Comparison of ENCODE assay signal across 25 cellular contexts in genomic region chr2:39022642-39023230, GRCh38.
DNase-seq lines count a peak whose midpoint lies in the region; ATAC-seq and TF ChIP-seq lines count a peak whose summit lies in the region.
"Had no signal": no experiment of that assay in that cellular context is flagged by ENCODE, and none has a peak within 500 bp of the region (broad histone marks: within the 10 kb centered on the region; RNA-seq: fewer than 3 reads in every experiment).

No MANE protein-coding gene starts in this region.

- intact Hi-C loops in MCF 10A (cut with micrococcal nuclease) = no loop called here
- intact Hi-C loops in breast epithelium (cut with DNase I; ENCODE audit: low total_unique reads) = no loop called here
- intact Hi-C loops in activated CD4-positive, alpha-beta memory T cell treated with anti-CD3 and anti-CD28 coated beads for 36 hours (cut with micrococcal nuclease) = no loop called here

- POLR2A ChIA-PET in MCF 10A (lab: Yijun Ruan, JAX) = no interaction called here
- POLR2A ChIA-PET in HEK293 (lab: Yijun Ruan, JAX) = no interaction called here
- POLR2A ChIA-PET in activated CD4-positive, alpha-beta memory T cell treated with anti-CD3 and anti-CD28 coated beads for 36 hours (lab: Charles Lee) = no interaction called here

- TSS peak; percentile 56 for BruUV-seq in MCF 10A (replicated peaks; lab: Mats Ljungman, UMichigan)

- CTCF ChIA-PET in MCF 10A (lab: Yijun Ruan, JAX) (no interaction called here), HEK293 (lab: Yijun Ruan, JAX) (no interaction called here)
- CTCF ChIA-PET in activated CD4-positive, alpha-beta memory T cell treated with anti-CD3 and anti-CD28 coated beads for 36 hours (lab: Charles Lee) = interaction anchor here (0.6 kb wide), 1 partner anchor 170 kb away, joined by 3 read pairs; no protein-coding TSS in a partner anchor

- no peaks in the 10 kb centered on the region for H3K27me3 ChIP-seq in breast epithelium
- H3K27me3 ChIP-seq in endocrine pancreas (ENCODE audit: control insufficient read depth, insufficient read depth, low read length) = no peaks in the 10 kb centered on the region
- H3K27me3 ChIP-seq in thoracic aorta (replicated peaks; ENCODE audit: insufficient read depth) = no peaks in the 10 kb centered on the region
- H3K27me3 ChIP-seq: spleen had no signal

- no peak overlapping the region for H3K9ac ChIP-seq in endocrine pancreas (ENCODE audit: control insufficient read depth, insufficient read depth, low read length)
- H3K9ac ChIP-seq: KMS-11 had no signal

- no peak for TF ChIP-seq POLR2A in breast epithelium (IDR thresholded peaks at IDR 0.05)

- peaks cover 5% of the 10 kb centered on the region for H3K36me3 Mint-ChIP-seq in MCF 10A (ENCODE audit: insufficient read depth, unreplicated experiment)
- peaks cover 7% of the 10 kb centered on the region for H3K36me3 Mint-ChIP-seq in activated CD4-positive, alpha-beta memory T cell treated with anti-CD3 and anti-CD28 coated beads for 36 hours

- H3K4me3 Mint-ChIP-seq in MCF 10A (ENCODE audit: unreplicated experiment) = no peak overlapping the region
- H3K4me3 Mint-ChIP-seq in activated CD4-positive, alpha-beta memory T cell treated with anti-CD3 and anti-CD28 coated beads for 36 hours = no peak overlapping the region
- H3K4me3 Mint-ChIP-seq: activated CD4-positive, alpha-beta memory T cell treated with anti-CD3 and anti-CD28 coated beads, Interleukin-2, amount 10 ng/mL, durations not matched to agents 7 days and 5 days; activated T-cell treated with anti-CD3 and anti-CD28 coated beads, Interleukin-2, amount 50 U/mL, for 4 hours had no signal

- H3K27ac ChIP-seq in breast epithelium (no peak overlapping the region), HEK293 (ENCODE audit: extremely low read depth, low read depth, low read length) (no peak overlapping the region), thoracic aorta (peak overlapping the region; percentile 33 to 54)
- H3K27ac ChIP-seq: KMS-11, RWPE1, spleen had no signal

- no peaks in the 10 kb centered on the region for H3K4me1 Mint-ChIP-seq in MCF 10A (ENCODE audit: insufficient read depth, unreplicated experiment)
- H3K4me1 Mint-ChIP-seq in activated CD4-positive, alpha-beta memory T cell treated with anti-CD3 and anti-CD28 coated beads for 36 hours (ENCODE audit: low read depth) = peaks cover 3% of the 10 kb centered on the region

- H3K9me3 ChIP-seq in breast epithelium = no peaks in the 10 kb centered on the region
- H3K9me3 ChIP-seq in HEK293 (ENCODE audit: control insufficient read depth, insufficient read depth, low read depth, low read length) = no peaks in the 10 kb centered on the region
- H3K9me3 ChIP-seq in endocrine pancreas (ENCODE audit: control insufficient read depth, low read length) = no peaks in the 10 kb centered on the region
- H3K9me3 ChIP-seq in thoracic aorta = no peaks in the 10 kb centered on the region
- H3K9me3 ChIP-seq: spleen had no signal

- no peak for TF ChIP-seq CTCF in MCF 10A (IDR thresholded peaks at IDR 0.05; ENCODE audit: unreplicated experiment)
- TF ChIP-seq CTCF in breast epithelium (IDR thresholded peaks at IDR 0.05) = no peak
- TF ChIP-seq CTCF in HEK293 (tag by site-specific recombination; IDR thresholded peaks at IDR 0.05) = no peak
- no peak for TF ChIP-seq CTCF in thoracic aorta (IDR thresholded peaks at IDR 0.05)

- H3K27ac Mint-ChIP-seq in MCF 10A (ENCODE audit: low read depth, unreplicated experiment) = no peak overlapping the region
- no peak overlapping the region for H3K27ac Mint-ChIP-seq in activated CD4-positive, alpha-beta memory T cell treated with anti-CD3 and anti-CD28 coated beads for 36 hours
- H3K27ac Mint-ChIP-seq: activated CD4-positive, alpha-beta memory T cell treated with anti-CD3 and anti-CD28 coated beads, Interleukin-2, amount 10 ng/mL, durations not matched to agents 7 days and 5 days had no signal

- H3K4me1 ChIP-seq in breast epithelium = no peaks in the 10 kb centered on the region
- H3K4me1 ChIP-seq in HEK293 (ENCODE audit: control insufficient read depth, insufficient read depth, low read length) = peaks cover 11% of the 10 kb centered on the region
- H3K4me1 ChIP-seq in endocrine pancreas (ENCODE audit: control insufficient read depth, insufficient read depth, low read length) = peaks cover 8% of the 10 kb centered on the region
- H3K4me1 ChIP-seq in thoracic aorta (ENCODE audit: control insufficient read depth in 1 of 2, low read depth in 2 of 2) = peaks cover 28 to 68% of the 10 kb centered on the region in 2 donors
- H3K4me1 ChIP-seq: spleen had no signal

- H3K4me3 ChIP-seq in breast epithelium (no peak overlapping the region), HEK293 (ENCODE audit: low read depth, low read length) (no peak overlapping the region), endocrine pancreas (ENCODE audit: control insufficient read depth, insufficient read depth, low read length) (peak overlapping the region; percentile 52), thoracic aorta (peak overlapping the region; percentile 2)

- no peaks in the 10 kb centered on the region for H3K9me3 Mint-ChIP-seq in MCF 10A (ENCODE audit: unreplicated experiment)
- no peaks in the 10 kb centered on the region for H3K9me3 Mint-ChIP-seq in activated CD4-positive, alpha-beta memory T cell treated with anti-CD3 and anti-CD28 coated beads for 36 hours
- H3K9me3 Mint-ChIP-seq: activated CD4-positive, alpha-beta memory T cell treated with anti-CD3 and anti-CD28 coated beads, Interleukin-2, amount 10 ng/mL, durations not matched to agents 7 days and 5 days; activated T-cell treated with anti-CD3 and anti-CD28 coated beads, Interleukin-2, amount 50 U/mL, for 4 hours had no signal

- DNase-seq in MCF 10A (ENCODE audit: unreplicated experiment) = no peak
- no peak for DNase-seq in breast epithelium (ENCODE audit: low spot score in 2 of 2)
- no peak for DNase-seq in thoracic aorta (ENCODE audit: low spot score)
- DNase-seq in activated CD4-positive, alpha-beta memory T cell treated with anti-CD3 and anti-CD28 coated beads for 36 hours = no peak
- no peak for DNase-seq in islet precursor cell
- DNase-seq: activated CD4-positive, alpha-beta memory T cell treated with anti-CD3 and anti-CD28 coated beads, Interleukin-2, amount 10 ng/mL, durations not matched to agents 7 days and 5 days; activated CD4-positive, CD25-positive, alpha-beta regulatory T cell; activated naive CD4-positive, alpha-beta T cell treated with anti-CD3 and anti-CD28 coated beads, Interleukin-2, amount 50 U/mL, for 16 hours; activated T-cell treated with anti-CD3 and anti-CD28 coated beads, Interleukin-2, amount 50 U/mL, for 4 hours; C1 segment of cervical spinal cord; central memory CD4-positive, alpha-beta T cell; hippocampal formation; NCI-H1694 treated with DMSO at 0.1 percent for 48 hours; NCI-H748 treated with DMSO at 0.1 percent for 48 hours; occipital lobe; spleen; stimulated activated CD4-positive, alpha-beta T cell treated with anti-CD3 and anti-CD28 coated beads, Interleukin-4, amount 100 ng/mL, for 1 hour; stimulated activated naive CD4-positive, alpha-beta T cell treated with Interleukin-2 at 50 U/mL for 16 hours; T-helper 9 cell; trophoblast cell had no signal

- H3K36me3 ChIP-seq in breast epithelium = no peaks in the 10 kb centered on the region
- peaks cover 0 to 8% of the 10 kb centered on the region in 2 experiments; a peak in 1 of 3 replicates for H3K36me3 ChIP-seq in HEK293 (ENCODE audit: control insufficient read depth in 2 of 2, insufficient read depth in 1 of 2, low read length in 2 of 2)
- H3K36me3 ChIP-seq in endocrine pancreas (ENCODE audit: control insufficient read depth, insufficient read depth, low read length) = no peaks in the 10 kb centered on the region
- H3K36me3 ChIP-seq in thoracic aorta = no peaks in the 10 kb centered on the region

- no peak for ATAC-seq in thoracic aorta (ENCODE audit: insufficient number of reproducible peaks, low FRiP score, low read depth)
- ATAC-seq in HG03457 (IDR thresholded peaks at IDR 0.05; ENCODE audit: unreplicated experiment) = no peak
- ATAC-seq: activated T-cell treated with anti-CD3 and anti-CD28 coated beads, Interleukin-2, amount 50 U/mL, for 4 hours had no signal

- H3K27me3 Mint-ChIP-seq in MCF 10A (ENCODE audit: insufficient read depth, unreplicated experiment) = no peaks in the 10 kb centered on the region
- H3K27me3 Mint-ChIP-seq in activated CD4-positive, alpha-beta memory T cell treated with anti-CD3 and anti-CD28 coated beads for 36 hours = no peaks in the 10 kb centered on the region
- H3K27me3 Mint-ChIP-seq: activated CD4-positive, alpha-beta memory T cell treated with anti-CD3 and anti-CD28 coated beads, Interleukin-2, amount 10 ng/mL, durations not matched to agents 7 days and 5 days had no signal

TF ChIP-seq in HEK293, 187 proteins besides CTCF, POLR2A, EP300 and RAD21:
- TF ChIP-seq PRDM1 (tag by site-specific recombination; IDR thresholded peaks at IDR 0.05) = 0 out of 2 replicates have a peak, but pooled peaks have one; percentile 29
- no peak for TF ChIP-seq ZNF560 (tag by site-specific recombination; IDR thresholded peaks at IDR 0.05; ENCODE audit: borderline replicate concordance)
- no peak for TF ChIP-seq ZNF76 (tag by site-specific recombination; IDR thresholded peaks at IDR 0.05; ENCODE audit: borderline replicate concordance, low read depth)
- no peak for TF ChIP-seq ZNF621 (tag by site-specific recombination; IDR thresholded peaks at IDR 0.05)
- TF ChIP-seq ZBTB17 (tag by site-specific recombination; IDR thresholded peaks at IDR 0.05) = peak; percentile 43; the same call in 1 of the 2 replicates

Comparison
In these comparisons a context has a peak if more than half of its experiments do, and no peak if none do; other contexts are left out.
1. H3K27ac ChIP-seq: peak in thoracic aorta (2 of 2); none in breast epithelium (0 of 2) and HEK293 (single experiment).
2. H3K4me3 ChIP-seq: peak in endocrine pancreas (single experiment) and thoracic aorta (single experiment); none in breast epithelium (0 of 3) and HEK293 (single experiment).